ENCODE assay signal across 9 cellular contexts in the genomic region with DNA sequence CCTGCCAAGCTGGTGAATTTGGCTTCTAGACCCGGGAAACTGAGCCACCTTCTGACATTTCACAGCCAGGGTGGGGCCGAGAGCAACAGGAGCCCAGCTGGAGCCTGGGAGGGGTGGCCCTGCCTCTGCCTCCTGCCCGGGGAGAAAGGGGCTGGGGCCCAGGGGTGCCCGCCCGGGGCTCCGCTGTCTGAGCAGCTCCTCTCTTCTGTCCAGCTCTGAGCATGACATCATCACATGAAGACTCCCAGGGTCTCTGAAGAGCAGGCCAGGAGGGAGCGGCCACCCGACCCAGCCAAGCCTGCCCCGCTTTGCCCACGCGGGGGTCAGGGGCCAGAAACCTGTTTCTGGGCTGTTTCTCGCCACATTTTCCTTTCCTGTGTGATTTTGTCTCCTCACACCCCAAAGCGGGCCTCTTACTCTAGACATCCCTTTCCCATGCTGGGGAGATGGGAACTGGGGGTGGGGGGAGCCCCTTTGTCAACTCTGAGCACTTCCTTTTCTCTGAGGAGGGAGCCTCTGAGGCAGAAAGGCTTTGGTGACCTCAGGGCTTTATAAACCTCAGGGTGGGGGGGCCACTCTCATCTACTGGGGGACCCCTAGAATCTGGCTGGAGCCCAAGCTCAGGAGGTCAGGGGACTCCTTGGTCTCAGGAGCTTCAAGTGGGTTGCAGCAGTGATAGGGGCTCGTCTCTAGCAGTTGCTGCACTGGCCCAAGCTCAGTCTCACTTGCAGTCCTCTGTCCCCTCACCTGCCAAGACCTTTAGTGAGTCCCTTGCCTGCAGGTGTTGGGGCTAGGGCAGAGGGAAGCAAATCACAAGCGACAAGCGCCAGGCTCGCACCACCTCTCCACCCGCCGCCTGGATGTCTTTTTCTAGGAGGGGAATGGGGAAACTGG. TPM values are rescaled to one million over a fixed set of nuclear protein-coding genes. Genes with fewer than 3 reads are reported as not detected.
DNase-seq lines count a peak whose midpoint lies in the region; ATAC-seq and TF ChIP-seq lines count a peak whose summit lies in the region.
"Had no signal": no experiment of that assay in that cellular context is flagged by ENCODE, and none has a peak within 500 bp of the region (broad histone marks: within the 10 kb centered on the region; RNA-seq: fewer than 3 reads in every experiment).

No MANE protein-coding gene starts in this region.

- H3K4me3 ChIP-seq in transverse colon (peak overlapping the region in 3 of 4 donors; percentile 26 to 33 (median 31)), brain microvascular endothelial cell (ENCODE audit: low read depth, low read length) (no peak overlapping the region)

- H3K36me3 Mint-ChIP-seq in mesothelial cell of epicardium = no peaks in the 10 kb centered on the region

- H3K4me3 Mint-ChIP-seq in mesothelial cell of epicardium = no peak overlapping the region

- H3K27ac ChIP-seq in transverse colon (peak overlapping the region; percentile 73 to 98 (median 78)), brain microvascular endothelial cell (no peak overlapping the region)
- H3K27ac ChIP-seq: KMS-11 had no signal

- peak; percentile 16 for TF ChIP-seq POLR2A in transverse colon (IDR thresholded peaks at IDR 0.05)

- H3K36me3 ChIP-seq in transverse colon (peaks cover 0 to 14% (median 0%) of the 10 kb centered on the region in 4 donors), brain microvascular endothelial cell (replicated peaks) (peaks cover 2% of the 10 kb centered on the region)

- no peaks in the 10 kb centered on the region for H3K27me3 Mint-ChIP-seq in mesothelial cell of epicardium (ENCODE audit: low read depth)

- in situ Hi-C loops in transverse colon (cut with MboI; ENCODE audit: low pct_ligation_motif_present in 1 of 4, low pct_unique_long_range_greater_than_20kb in 1 of 4, low sequenced_read_pairs in 3 of 4) = no loop called here
- in situ Hi-C loops in brain microvascular endothelial cell (cut with HindIII; ENCODE audit: low pct_ligation_motif_present, low sequenced_read_pairs) = loop anchor here (25.0 kb wide), 1 partner anchor 110 kb away; no protein-coding TSS in a partner anchor

- ATAC-seq in GM19043 (IDR thresholded peaks at IDR 0.05; ENCODE audit: low read depth, unreplicated experiment) = peak; percentile 23
- ATAC-seq in HG02973 (IDR thresholded peaks at IDR 0.05; ENCODE audit: unreplicated experiment) = peak; percentile 12

- no peak for TF ChIP-seq EP300 in transverse colon (IDR thresholded peaks at IDR 0.05; ENCODE audit: low read depth)

- intact Hi-C loops in transverse colon (cut with DNase I; ENCODE audit: low total_unique reads) = loop anchor here (5.0 kb wide), 1 partner anchor 90 kb away; no protein-coding TSS in a partner anchor

- H3K27me3 ChIP-seq in transverse colon (no peaks in the 10 kb centered on the region), brain microvascular endothelial cell (replicated peaks) (no peaks in the 10 kb centered on the region)

- H3K27ac Mint-ChIP-seq in mesothelial cell of epicardium = peak overlapping the region; percentile 59

- H3K9me3 ChIP-seq in transverse colon = no peaks in the 10 kb centered on the region

- DNase-seq in activated T-cell treated with anti-CD3 and anti-CD28 coated beads, Interleukin-2, amount 50 U/mL, for 48 hours = peak; percentile 82 to 83
- DNase-seq in mesothelial cell of epicardium (ENCODE audit: low spot score in 2 of 2, unreplicated experiment in 2 of 2) (no peak), transverse colon (no peak), NCI-H345 (lab: John Stamatoyannopoulos, UW) (no peak), NCI-H1417 (lab: John Stamatoyannopoulos, UW) (no peak), brain microvascular endothelial cell (no peak)

- 53% methylated on average over 19 of the region's 19 CpGs; no CpG with 5 or more reads in 1 of the 2 donors for WGBS in transverse colon (ENCODE audit: low coverage in 1 of 2), 2 donors

- no peaks in the 10 kb centered on the region for H3K9me3 Mint-ChIP-seq in mesothelial cell of epicardium

- peaks cover 35 to 54% (median 51%) of the 10 kb centered on the region in 4 donors for H3K4me1 ChIP-seq in transverse colon

- H3K4me1 Mint-ChIP-seq in mesothelial cell of epicardium = peaks cover 20% of the 10 kb centered on the region

- TF ChIP-seq CTCF in mesothelial cell of epicardium (IDR thresholded peaks at IDR 0.05; ENCODE audit: unreplicated experiment) (no peak), transverse colon (IDR thresholded peaks at IDR 0.05) (no peak), brain microvascular endothelial cell (IDR thresholded peaks at IDR 0.05; ENCODE audit: low read depth, low read length, missing control alignments) (no peak)

RNA-seq across cellular contexts. Expression of gene UBALD2, which starts 7.6 kb away (rescaled TPM):
- 25.3 to 26.4 TPM (median 25.7 TPM) in 3 replicates for total RNA-seq in mesothelial cell of epicardium
- 10 to 100 TPM; 25.5 to 51.2 (median 34.5) TPM for total RNA-seq in transverse colon

RNA-seq across cellular contexts. Expression of gene RNF157, which starts 32.5 kb away (rescaled TPM):
- 6.8 to 8.0 TPM (median 7.8 TPM) in 3 replicates for total RNA-seq in mesothelial cell of epicardium
- total RNA-seq in transverse colon = 100 to 1,000 TPM in 1 of 4 donors, 10 to 100 TPM in 3; 32.5 to 164 (median 54.8) TPM

RNA-seq across cellular contexts. Expression of gene QRICH2, which starts 35.3 kb away (rescaled TPM):
- total RNA-seq in mesothelial cell of epicardium (7.2 to 8.6 TPM (median 7.7 TPM) in 3 replicates), transverse colon (1 to 10 TPM; 1.6 to 2.6 (median 2.0) TPM)

Comparison
In these comparisons a context has a peak if more than half of its experiments do, and no peak if none do; other contexts are left out.
1. DNase-seq: peak in activated T-cell treated with anti-CD3 and anti-CD28 coated beads, Interleukin-2, amount 50 U/mL, for 48 hours (2 of 2); none in mesothelial cell of epicardium (0 of 2), transverse colon (single experiment), NCI-H345 (single experiment), NCI-H1417 (0 of 3) and brain microvascular endothelial cell (single experiment).